In genomic region chr11:30453705-30454104, GRCh38 we compare ENCODE assay signal across 1 cellular context.
TF ChIP-seq lines count a peak whose summit lies in the region.

No MANE protein-coding gene starts in this region.

TF ChIP-seq in GM23338, 12 proteins besides CTCF, POLR2A, EP300 and RAD21 (continued from another document):
- TF ChIP-seq REST (IDR thresholded peaks at IDR 0.05; ENCODE audit: unreplicated experiment) (no peak), ZNF331 (CRISPR knock-in tag; IDR thresholded peaks at IDR 0.05; ENCODE audit: low read depth) (no peak), NANOG (IDR thresholded peaks at IDR 0.05; ENCODE audit: borderline replicate concordance) (peak; percentile 47; the same call in 1 of the 2 replicates)
